ENCODE assay signal across 16 cellular contexts in genomic region chr5:12413585-12413984, GRCh38.
DNase-seq lines count a peak whose midpoint lies in the region; ATAC-seq and TF ChIP-seq lines count a peak whose summit lies in the region.
"Had no signal": no experiment of that assay in that cellular context is flagged by ENCODE, and none has a peak within 500 bp of the region (broad histone marks: within the 10 kb centered on the region; RNA-seq: fewer than 3 reads in every experiment).

No MANE protein-coding gene starts in this region.

- TF ChIP-seq CTCF in GM23338 (conservative IDR thresholded peaks at IDR 0.05; ENCODE audit: low read depth in 2 of 2): peak in 1 of 2 experiments; percentile 46; a peak in 2 of 4 replicates
- no peak for TF ChIP-seq CTCF in activated CD8-positive, alpha-beta T cell treated with anti-CD3 and anti-CD28 coated beads for 36 hours (IDR thresholded peaks at IDR 0.05)

- H3K4ac ChIP-seq in mesendoderm (ENCODE audit: low read depth, low read length): no peak overlapping the region

- H4K5ac ChIP-seq in mesendoderm (ENCODE audit: low read length): no peak overlapping the region

- H3K27me3 ChIP-seq in GM23338 (ENCODE audit: insufficient read depth) (no peaks in the 10 kb centered on the region), mesendoderm (ENCODE audit: insufficient read depth, low read length, poor library complexity) (no peaks in the 10 kb centered on the region)

- H3K36me3 ChIP-seq in GM23338 (ENCODE audit: insufficient read depth): no peaks in the 10 kb centered on the region
- no peaks in the 10 kb centered on the region for H3K36me3 ChIP-seq in mesendoderm (ENCODE audit: control insufficient read depth, insufficient read depth, low read length)

- H3K9me2 ChIP-seq in GM23338 (ENCODE audit: insufficient read depth): no peaks in the 10 kb centered on the region; the same call in 1 of the 2 replicates

- intact Hi-C loops in activated CD8-positive, alpha-beta T cell treated with anti-CD3 and anti-CD28 coated beads for 36 hours (cut with micrococcal nuclease): no loop called here

- H3K36me3 Mint-ChIP-seq in GM23338 (ENCODE audit: low read depth): no peaks in the 10 kb centered on the region
- no peaks in the 10 kb centered on the region for H3K36me3 Mint-ChIP-seq in activated CD8-positive, alpha-beta T cell treated with anti-CD3 and anti-CD28 coated beads for 36 hours (ENCODE audit: low read depth)

- H3K27me3 Mint-ChIP-seq in GM23338 (ENCODE audit: insufficient read depth, low read depth, poor library complexity): peaks cover 2% of the 10 kb centered on the region
- H3K27me3 Mint-ChIP-seq in activated CD8-positive, alpha-beta T cell treated with anti-CD3 and anti-CD28 coated beads for 36 hours: no peaks in the 10 kb centered on the region

- CTCF ChIA-PET in activated CD8-positive, alpha-beta T cell treated with anti-CD3 and anti-CD28 coated beads for 36 hours (lab: Charles Lee): no interaction called here

- peak overlapping the region; percentile 6 for H3K56ac ChIP-seq in mesendoderm (ENCODE audit: low read length)

- no peak overlapping the region for H4K8ac ChIP-seq in mesendoderm (ENCODE audit: low read depth, low read length)

- H3K4me1 ChIP-seq in GM23338 (ENCODE audit: insufficient read depth) (peaks cover 9% of the 10 kb centered on the region), mesendoderm (ENCODE audit: control insufficient read depth, low read depth, low read length) (peaks cover 2% of the 10 kb centered on the region)

- H2AK5ac ChIP-seq in mesendoderm (ENCODE audit: low read length): no peak overlapping the region

- H3F3A ChIP-seq in GM23338 (replicated peaks; ENCODE audit: low read depth): no peaks in the 10 kb centered on the region

- POLR2A ChIA-PET in activated CD8-positive, alpha-beta T cell treated with anti-CD3 and anti-CD28 coated beads for 36 hours (lab: Charles Lee): no interaction called here

- H2BK15ac ChIP-seq in mesendoderm (replicated peaks; ENCODE audit: low read depth): no peak overlapping the region

- H3K4me2 ChIP-seq in GM23338 (no peak overlapping the region), mesendoderm (ENCODE audit: low read length) (no peak overlapping the region)
- H3K4me2 ChIP-seq: KMS-11 had no signal

- WGBS in mesendoderm (ENCODE audit: extremely low coverage, insufficient coverage, low lambda C conversion rate): no CpG with 5 or more reads among the region's 5 CpGs

- H3K27ac ChIP-seq in GM23338 (ENCODE audit: low read depth) (no peak overlapping the region), mesendoderm (ENCODE audit: low read depth, low read length) (no peak overlapping the region)
- H3K27ac ChIP-seq: KMS-11 had no signal

- no peak overlapping the region for H3K4me3 ChIP-seq in GM23338
- H3K4me3 ChIP-seq in mesendoderm (ENCODE audit: low read length): no peak overlapping the region

- H3K79me1 ChIP-seq in mesendoderm (ENCODE audit: low read length): no peaks in the 10 kb centered on the region

- no peak overlapping the region for H3K23ac ChIP-seq in mesendoderm (ENCODE audit: low read length)

- H4K20me1 ChIP-seq in GM23338 (replicated peaks; ENCODE audit: insufficient read depth): no peaks in the 10 kb centered on the region

- H3K79me2 ChIP-seq in GM23338 (replicated peaks; ENCODE audit: insufficient read depth) (no peaks in the 10 kb centered on the region), mesendoderm (ENCODE audit: control insufficient read depth, insufficient read depth, low read length) (no peaks in the 10 kb centered on the region)

- DNase-seq in GM23338 (ENCODE audit: low spot score): peak; percentile 27
- DNase-seq in NCI-H2081 treated with DMSO at 0.1 percent for 48 hours (lab: John Stamatoyannopoulos, UW): peak; percentile 54
- DNase-seq in NCI-H526 treated with DMSO at 0.1 percent for 48 hours (lab: John Stamatoyannopoulos, UW): peak; percentile 4
- DNase-seq in mesendoderm: peak; percentile 7
- DNase-seq in superior temporal gyrus (ENCODE audit: extremely low spot score): no peak
- no peak for DNase-seq in T-helper 1 cell
- no peak for DNase-seq in activated CD8-positive, alpha-beta T cell treated with anti-CD3 and anti-CD28 coated beads for 36 hours
- DNase-seq: ACHN, C1 segment of cervical spinal cord, DMS79, H7, NCI-H1694, NCI-H446, SW 1271 had no signal

- peak overlapping the region; percentile 23 for H2AFZ ChIP-seq in GM23338

- ATAC-seq in GM23338: peak; percentile 68
- no peak for ATAC-seq in activated CD8-positive, alpha-beta T cell treated with anti-CD3 and anti-CD28 coated beads for 36 hours
- ATAC-seq: Right ventricle myocardium inferior had no signal

- peak overlapping the region; percentile 66; the same call in 1 of the 2 replicates for H3K27ac Mint-ChIP-seq in GM23338
- no peak overlapping the region for H3K27ac Mint-ChIP-seq in activated CD8-positive, alpha-beta T cell treated with anti-CD3 and anti-CD28 coated beads for 36 hours

- peaks cover 8% of the 10 kb centered on the region for H3K4me1 Mint-ChIP-seq in GM23338
- no peaks in the 10 kb centered on the region for H3K4me1 Mint-ChIP-seq in activated CD8-positive, alpha-beta T cell treated with anti-CD3 and anti-CD28 coated beads for 36 hours (ENCODE audit: low read depth)

- no peak overlapping the region for H2BK120ac ChIP-seq in mesendoderm (ENCODE audit: low read depth, low read length)

- H3K9me3 Mint-ChIP-seq in GM23338: no peaks in the 10 kb centered on the region
- H3K9me3 Mint-ChIP-seq in activated CD8-positive, alpha-beta T cell treated with anti-CD3 and anti-CD28 coated beads for 36 hours: peaks cover 12% of the 10 kb centered on the region

- no peak overlapping the region; the same call in 2 of the 3 replicates for H3K4me3 Mint-ChIP-seq in GM23338
- no peak overlapping the region for H3K4me3 Mint-ChIP-seq in activated CD8-positive, alpha-beta T cell treated with anti-CD3 and anti-CD28 coated beads for 36 hours

- H3K18ac ChIP-seq in mesendoderm (ENCODE audit: low read length): no peak overlapping the region

- H2BK5ac ChIP-seq in mesendoderm (ENCODE audit: low read length): no peak overlapping the region

- H3K9ac ChIP-seq in mesendoderm (ENCODE audit: low read length): no peak overlapping the region
- H3K9ac ChIP-seq: KMS-11 had no signal

TF ChIP-seq in GM23338, 12 proteins besides CTCF, POLR2A, EP300 and RAD21 (continues in another document):
- no peak for TF ChIP-seq POLR2AphosphoS5 (IDR thresholded peaks at IDR 0.05; ENCODE audit: low read depth)
- no peak for TF ChIP-seq EZH2 (IDR thresholded peaks at IDR 0.05; ENCODE audit: low read depth, unreplicated experiment)
- no peak for TF ChIP-seq ETS1 (IDR thresholded peaks at IDR 0.05)

Comparison
In these comparisons a context has a peak if more than half of its experiments do, and no peak if none do; other contexts are left out.
1. DNase-seq: peak in GM23338 (single experiment), NCI-H2081 treated with DMSO at 0.1 percent for 48 hours (single experiment), NCI-H526 treated with DMSO at 0.1 percent for 48 hours (single experiment) and mesendoderm (single experiment); none in superior temporal gyrus (single experiment), T-helper 1 cell (0 of 5) and activated CD8-positive, alpha-beta T cell treated with anti-CD3 and anti-CD28 coated beads for 36 hours (single experiment).